In the genomic region with DNA sequence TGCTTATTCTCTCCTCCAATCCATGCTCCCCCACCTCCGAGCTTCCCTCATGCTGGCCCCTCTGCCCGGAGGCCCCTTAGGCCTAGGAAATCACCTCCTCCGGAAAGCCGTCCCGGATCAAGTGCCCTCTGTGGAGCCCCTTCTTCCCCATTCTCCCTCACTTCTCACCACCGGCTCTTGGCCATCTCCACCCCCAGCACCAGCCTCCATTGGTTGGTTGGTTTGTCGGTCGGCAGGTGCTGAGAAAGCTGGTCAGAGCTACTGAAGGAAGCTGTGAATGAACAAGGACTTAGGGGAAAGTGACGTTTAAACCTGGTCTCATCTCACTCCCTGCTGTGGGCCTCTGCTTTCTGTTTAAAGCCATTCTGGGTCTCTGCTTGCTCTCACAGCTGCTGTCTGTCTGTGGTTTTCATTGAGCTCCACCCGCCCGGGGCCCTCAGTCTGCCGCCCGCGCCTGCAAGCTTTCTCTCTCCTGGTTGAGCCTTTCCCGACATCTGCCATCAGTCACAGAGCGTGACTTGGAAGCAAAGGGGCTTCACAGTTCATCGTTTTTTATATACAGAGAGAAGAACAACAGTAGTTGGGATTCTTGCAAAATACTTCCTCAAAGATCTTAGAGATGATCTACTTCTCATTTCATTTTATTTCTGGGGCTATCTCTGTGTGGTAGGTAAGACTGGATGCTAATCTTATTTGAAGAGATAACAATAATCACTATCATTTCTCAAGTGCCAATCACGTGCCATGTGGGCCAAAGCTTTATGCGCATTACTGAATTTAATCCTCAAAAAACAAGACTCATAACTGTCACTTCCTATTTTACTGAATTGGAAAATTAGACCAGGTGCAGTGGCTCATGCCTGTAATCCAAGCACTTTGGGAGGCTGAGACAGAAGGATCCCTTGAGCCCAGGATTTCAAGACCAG, we compare ENCODE assay signal across 8 cellular contexts.
DNase-seq lines count a peak whose midpoint lies in the region; ATAC-seq and TF ChIP-seq lines count a peak whose summit lies in the region.

No MANE protein-coding gene starts in this region.

- ATAC-seq in activated CD4-positive, CD25-positive, alpha-beta regulatory T cell treated with anti-CD3 and anti-CD28 coated beads, Interleukin-2, amount 50 U/mL, for 24 hours: peak; percentile 76 to 78
- peak; percentile 74 for ATAC-seq in HG03571 (IDR thresholded peaks at IDR 0.05; ENCODE audit: unreplicated experiment)
- ATAC-seq in effector memory CD8-positive, alpha-beta T cell (replicated peaks): peak; percentile 87

- no peak for TF ChIP-seq CTCF in WERI-Rb-1 (IDR thresholded peaks at IDR 0.05; ENCODE audit: low read depth, low read length)

- H3K27ac ChIP-seq in WERI-Rb-1: no peak overlapping the region

- no peaks in the 10 kb centered on the region for H3K36me3 Mint-ChIP-seq in effector memory CD8-positive, alpha-beta T cell (ENCODE audit: insufficient read depth)

- no peak for DNase-seq in activated CD4-positive, CD25-positive, alpha-beta regulatory T cell (lab: John Stamatoyannopoulos, UW)
- DNase-seq in WERI-Rb-1 (peak; percentile 99), DMS114 treated with DMSO at 0.1 percent for 48 hours (lab: John Stamatoyannopoulos, UW; ENCODE audit: unreplicated experiment) (no peak), HUDEP-2 (lab: John Stamatoyannopoulos, UW; ENCODE audit: unreplicated experiment in 76 of 76) (no peak)
- peak in 2 of 3 experiments; percentile 10 to 45 for DNase-seq in effector memory CD8-positive, alpha-beta T cell
- peak; percentile 56 for DNase-seq in stimulated activated CD4-positive, alpha-beta T cell treated with anti-CD3 and anti-CD28 coated beads, Interleukin-4, amount 100 ng/mL, for 24 hours

- H3K27me3 ChIP-seq in WERI-Rb-1 (ENCODE audit: insufficient read depth, low read depth, severe bottlenecking): peaks cover 87% of the 10 kb centered on the region

- peak overlapping the region; percentile 63 to 92 for H3K27ac Mint-ChIP-seq in effector memory CD8-positive, alpha-beta T cell

- H3K4me3 ChIP-seq in WERI-Rb-1 (ENCODE audit: low read depth, low read length): 0 out of 2 replicates have a peak overlapping the region, but pooled peaks have one; percentile 1

- H3K36me3 ChIP-seq in WERI-Rb-1: no peaks in the 10 kb centered on the region

- H3K27me3 Mint-ChIP-seq in effector memory CD8-positive, alpha-beta T cell: peaks cover 18 to 79% of the 10 kb centered on the region in 2 donors

- peaks cover 37 to 40% of the 10 kb centered on the region in 2 donors for H3K4me1 Mint-ChIP-seq in effector memory CD8-positive, alpha-beta T cell (ENCODE audit: low read depth in 2 of 2)

- H3K9me3 ChIP-seq in WERI-Rb-1 (ENCODE audit: severe bottlenecking): no peaks in the 10 kb centered on the region

- no peaks in the 10 kb centered on the region for H3K9me3 Mint-ChIP-seq in effector memory CD8-positive, alpha-beta T cell

- peak overlapping the region; percentile 59 to 80 for H3K4me3 Mint-ChIP-seq in effector memory CD8-positive, alpha-beta T cell

Comparison
In these comparisons a context has a peak if more than half of its experiments do, and no peak if none do; other contexts are left out.
1. DNase-seq: peak in WERI-Rb-1 (single experiment), effector memory CD8-positive, alpha-beta T cell (2 of 3) and stimulated activated CD4-positive, alpha-beta T cell treated with anti-CD3 and anti-CD28 coated beads, Interleukin-4, amount 100 ng/mL, for 24 hours (single experiment); none in activated CD4-positive, CD25-positive, alpha-beta regulatory T cell (0 of 4), DMS114 treated with DMSO at 0.1 percent for 48 hours (single experiment) and HUDEP-2 (0 of 76).
2. Peak in every context shown above with its lines, with median percentiles within 50 percentile points of each other: ATAC-seq.